ENCODE assay signal across 8 cellular contexts in the genomic region with DNA sequence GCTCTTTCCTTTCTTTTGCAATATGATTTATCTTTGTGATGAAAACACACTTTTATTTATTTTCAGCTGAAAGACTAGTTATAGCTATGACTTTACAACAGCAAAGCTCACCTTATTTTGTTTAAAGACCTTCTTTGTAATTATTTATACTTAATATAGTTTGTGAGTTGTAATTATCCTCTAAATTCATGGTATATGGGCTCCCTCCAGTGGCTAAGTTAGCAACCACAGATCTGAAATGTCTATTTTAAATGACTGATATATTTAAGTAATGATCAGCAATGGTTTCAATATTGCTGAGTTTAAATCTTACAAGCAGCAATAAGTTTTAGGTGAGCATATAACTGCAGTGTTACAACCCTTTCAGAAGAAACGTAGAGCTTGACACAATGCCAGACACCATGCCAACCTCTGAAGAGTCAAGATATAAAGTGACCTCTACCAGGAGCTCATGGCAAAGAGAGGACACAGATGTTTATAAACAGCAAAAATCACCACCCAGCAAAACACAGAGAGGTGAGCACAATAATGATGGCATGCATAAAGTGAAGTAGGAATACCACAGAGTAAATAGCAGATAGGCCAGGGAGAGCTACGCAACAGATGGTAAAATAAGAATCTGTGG.
DNase-seq lines count a peak whose midpoint lies in the region; ATAC-seq and TF ChIP-seq lines count a peak whose summit lies in the region.

No MANE protein-coding gene starts in this region.

- CTCF ChIA-PET in Panc1 (lab: Charles Lee): interaction anchor here (1.4 kb wide), 1 partner anchor 142 kb away, joined by 4 read pairs; no protein-coding TSS in a partner anchor

- DNase-seq in Panc1 (ENCODE audit: low read depth, low spot score) (no peak), fibroblast of mammary gland (ENCODE audit: low read depth) (peak; percentile 53), psoas muscle (no peak), BE2C (no peak)

- H3K27me3 ChIP-seq in Panc1 (ENCODE audit: control insufficient read depth, insufficient read depth, low read length) (no peaks in the 10 kb centered on the region), psoas muscle (ENCODE audit: insufficient read depth in 3 of 3, low read length in 2 of 3) (no peaks in the 10 kb centered on the region), BE2C (no peaks in the 10 kb centered on the region)

- intact Hi-C loops in Panc1 (cut with micrococcal nuclease; ENCODE audit: unreplicated experiment): loop anchor here (2.0 to 10.0 kb wide), 4 partner anchors 142 to 1670 kb away; no protein-coding TSS in a partner anchor
- intact Hi-C loops in psoas muscle (cut with DNase I): loop anchor here (5.0 to 10.0 kb wide), 2 partner anchors 142 to 1380 kb away; partner anchors contain the start of gene ZNF385D (in 1 of the 2)

- peak; percentile 45 for ATAC-seq in GM18868 (IDR thresholded peaks at IDR 0.05; ENCODE audit: unreplicated experiment)
- ATAC-seq in Panc1: no peak
- ATAC-seq in psoas muscle: peak in 3 of 4 donors; percentile 11 to 65 (median 41)
- no peak for ATAC-seq in HG02763 (IDR thresholded peaks at IDR 0.05; ENCODE audit: unreplicated experiment)
- ATAC-seq in HG02798 (IDR thresholded peaks at IDR 0.05; ENCODE audit: poor library complexity, unreplicated experiment): no peak
- ATAC-seq in GM21381 (IDR thresholded peaks at IDR 0.05; ENCODE audit: unreplicated experiment): no peak

- TF ChIP-seq CTCF in Panc1 (IDR thresholded peaks at IDR 0.05) (peak; percentile 51; the same call in 1 of the 2 replicates), fibroblast of mammary gland (conservative IDR thresholded peaks at IDR 0.05; ENCODE audit: control insufficient read depth, insufficient read depth, low read depth, low read length) (peak; percentile 54), psoas muscle (IDR thresholded peaks at IDR 0.05) (peak; percentile 67), BE2C (IDR thresholded peaks at IDR 0.05; ENCODE audit: low read depth, low read length) (no peak)

- in situ Hi-C loops in Panc1 (cut with HindIII; ENCODE audit: low pct_unique_long_range_greater_than_20kb, low sequenced_read_pairs): no loop called here

- no peaks in the 10 kb centered on the region for H3K4me1 ChIP-seq in Panc1 (ENCODE audit: control insufficient read depth, insufficient read depth, low read length)
- H3K4me1 ChIP-seq in psoas muscle: peaks cover 4% of the 10 kb centered on the region
- no peaks in the 10 kb centered on the region for H3K4me1 ChIP-seq in BE2C

- H3K4me3 ChIP-seq in Panc1 (ENCODE audit: low read depth in 2 of 2, low read length in 2 of 2) (no peak overlapping the region), fibroblast of mammary gland (ENCODE audit: control insufficient read depth, low read depth, low read length) (no peak overlapping the region), psoas muscle (no peak overlapping the region), BE2C (ENCODE audit: low read depth, low read length) (no peak overlapping the region)

- no peaks in the 10 kb centered on the region for H3K36me3 ChIP-seq in Panc1 (ENCODE audit: control insufficient read depth, insufficient read depth, low read length)
- H3K36me3 ChIP-seq in psoas muscle (ENCODE audit: insufficient read depth in 1 of 2, low read depth in 1 of 2): no peaks in the 10 kb centered on the region
- H3K36me3 ChIP-seq in BE2C: no peaks in the 10 kb centered on the region

- no TSS peak for BruUV-seq in Panc1 (replicated peaks; lab: Mats Ljungman, UMichigan)

- H3K27ac ChIP-seq in Panc1 (ENCODE audit: low read length) (no peak overlapping the region), psoas muscle (no peak overlapping the region)

- no peaks in the 10 kb centered on the region for H3K9me3 ChIP-seq in Panc1 (ENCODE audit: control insufficient read depth, insufficient read depth, low read depth, low read length)
- H3K9me3 ChIP-seq in psoas muscle: no peaks in the 10 kb centered on the region
- no peaks in the 10 kb centered on the region for H3K9me3 ChIP-seq in BE2C

- POLR2A ChIA-PET in Panc1 (lab: Charles Lee): no interaction called here

- WGBS in psoas muscle, 3 donors: 50 to 53% (median 53%) methylated on average over 2 of the region's 2 CpGs

Comparison
In these comparisons a context has a peak if more than half of its experiments do, and no peak if none do; other contexts are left out.
1. ATAC-seq: peak in GM18868 (single experiment) and psoas muscle (3 of 4); none in Panc1 (single experiment), HG02763 (single experiment), HG02798 (single experiment) and GM21381 (single experiment).